Comparison of ENCODE assay signal across 17 cellular contexts in genomic region chr12:10634427-10634826, GRCh38. TPM values are rescaled to one million over a fixed set of nuclear protein-coding genes. Genes with fewer than 3 reads are reported as not detected.
A peak's percentile ranks its signal among the peaks of the same experiment; 100 is the strongest.
DNase-seq lines count a peak whose midpoint lies in the region; TF ChIP-seq lines count a peak whose summit lies in the region.
"Had no signal": no experiment of that assay in that cellular context is flagged by ENCODE, and none has a peak within 500 bp of the region (broad histone marks: within the 10 kb centered on the region; RNA-seq: fewer than 3 reads in every experiment).

No MANE protein-coding gene starts in this region.

- TF ChIP-seq CTCF in AG04449 (IDR thresholded peaks at IDR 0.05; ENCODE audit: insufficient read depth, low read length, missing control alignments) = no peak
- TF ChIP-seq CTCF in HFFc6 (IDR thresholded peaks at IDR 0.05) = no peak
- TF ChIP-seq CTCF in VCaP (conservative IDR thresholded peaks at IDR 0.05) = no peak

- peak overlapping the region; percentile 53 for H3K4me3 Mint-ChIP-seq in HFFc6
- H3K4me3 Mint-ChIP-seq: activated CD4-positive, alpha-beta T cell treated with anti-CD3 and anti-CD28 coated beads, Interleukin-2, amount 10 ng/mL, durations not matched to agents 7 days and 5 days; IgD-negative memory B cell had no signal

- CTCF ChIA-PET in AG04449 (lab: Yijun Ruan, JAX) = interaction anchor here (0.9 to 1.2 kb wide), 2 partner anchors 27 to 41 kb away, joined by 3 to 4 read pairs; no protein-coding TSS in a partner anchor

- no peaks in the 10 kb centered on the region for H3K27me3 Mint-ChIP-seq in HFFc6 (ENCODE audit: insufficient read depth)
- H3K27me3 Mint-ChIP-seq: IgD-negative memory B cell, progenitor cell of endocrine pancreas had no signal

- POLR2A ChIA-PET in AG04449 (lab: Yijun Ruan, JAX) = no interaction called here

- DNase-seq in AG04449 (ENCODE audit: low read depth, low spot score) (peak; percentile 63), HFFc6 (peak; percentile 82), iris pigment epithelial cell (ENCODE audit: low read depth) (peak; percentile 42), mucosa of gallbladder (ENCODE audit: low spot score) (no peak), NCI-H1694 treated with DMSO at 0.1 percent for 48 hours (lab: John Stamatoyannopoulos, UW) (no peak), OCI-M1 (lab: John Stamatoyannopoulos, UW) (no peak)
- DNase-seq in activated naive CD4-positive, alpha-beta T cell treated with Interleukin-2 at 50 U/mL for 16 hours = no peak
- DNase-seq: activated CD4-positive, alpha-beta T cell treated with anti-CD3 and anti-CD28 coated beads, Interleukin-2, amount 10 ng/mL, durations not matched to agents 7 days and 5 days; anterior cingulate cortex; dorsolateral prefrontal cortex; mucosa of descending colon; NCI-H446 treated with DMSO at 0.1 percent for 48 hours; T-helper 2 cell had no signal

- peaks cover 4% of the 10 kb centered on the region; the same call in 1 of the 2 replicates for H3K9me3 Mint-ChIP-seq in HFFc6
- H3K9me3 Mint-ChIP-seq: activated CD4-positive, alpha-beta T cell treated with anti-CD3 and anti-CD28 coated beads, Interleukin-2, amount 10 ng/mL, durations not matched to agents 7 days and 5 days; IgD-negative memory B cell had no signal

- peak overlapping the region; percentile 76 for H3K27ac Mint-ChIP-seq in HFFc6
- H3K27ac Mint-ChIP-seq: activated CD4-positive, alpha-beta T cell treated with anti-CD3 and anti-CD28 coated beads, Interleukin-2, amount 10 ng/mL, durations not matched to agents 7 days and 5 days; IgD-negative memory B cell; progenitor cell of endocrine pancreas had no signal

- H3K4me1 Mint-ChIP-seq in HFFc6 (ENCODE audit: low read depth) = peaks cover 56% of the 10 kb centered on the region
- H3K4me1 Mint-ChIP-seq: activated CD4-positive, alpha-beta T cell treated with anti-CD3 and anti-CD28 coated beads, Interleukin-2, amount 10 ng/mL, durations not matched to agents 7 days and 5 days; IgD-negative memory B cell had no signal

- H3K4me3 ChIP-seq in AG04449 (ENCODE audit: low read depth, low read length) = no peak overlapping the region
- H3K4me3 ChIP-seq: dorsolateral prefrontal cortex, mucosa of descending colon, thoracic aorta had no signal

- peak overlapping the region; percentile 89; the same call in 1 of the 2 replicates for H3K27ac ChIP-seq in VCaP
- H3K27ac ChIP-seq: dorsolateral prefrontal cortex, thoracic aorta had no signal

- H3K36me3 Mint-ChIP-seq in HFFc6 (ENCODE audit: low read depth) = peaks cover 12% of the 10 kb centered on the region
- H3K36me3 Mint-ChIP-seq: IgD-negative memory B cell had no signal

RNA-seq across cellular contexts. Expression of gene MAGOHB, which starts 21.0 kb away (rescaled TPM):
- 10 to 100 TPM; 40.7 to 50.7 (median 47.4) TPM for total RNA-seq in HFFc6 (2021; fragmentation: NEBNext Ultra II Directional; extraction: Animal tissue kit (Norgen Biotek cat#: 25700))
- 11.9 TPM for total RNA-seq in mucosa of gallbladder

RNA-seq across cellular contexts. Expression of gene STYK1, which starts 39.4 kb away (rescaled TPM):
- 1 to 10 TPM; 1.1 to 3.0 (median 1.8) TPM for total RNA-seq in HFFc6 (2021; fragmentation: NEBNext Ultra II Directional; extraction: Animal tissue kit (Norgen Biotek cat#: 25700))
- 12.3 TPM for total RNA-seq in mucosa of gallbladder
- total RNA-seq: thoracic aorta had no signal

Comparison
In these comparisons a context has a peak if more than half of its experiments do, and no peak if none do; other contexts are left out.
1. DNase-seq: peak in AG04449 (single experiment), HFFc6 (single experiment) and iris pigment epithelial cell (single experiment); none in mucosa of gallbladder (single experiment), NCI-H1694 treated with DMSO at 0.1 percent for 48 hours (single experiment), activated naive CD4-positive, alpha-beta T cell treated with Interleukin-2 at 50 U/mL for 16 hours (single experiment) and OCI-M1 (single experiment).